ENCODE assay signal across 22 cellular contexts in genomic region chr2:189937691-189938090, GRCh38.
A peak's percentile ranks its signal among the peaks of the same experiment; 100 is the strongest.
DNase-seq lines count a peak whose midpoint lies in the region; ATAC-seq, FAIRE-seq and TF ChIP-seq lines count a peak whose summit lies in the region.
"Had no signal": no experiment of that assay in that cellular context is flagged by ENCODE, and none has a peak within 500 bp of the region (broad histone marks: within the 10 kb centered on the region; RNA-seq: fewer than 3 reads in every experiment).

No MANE protein-coding gene starts in this region.

- H2BK15ac ChIP-seq in IMR-90 (ENCODE audit: low read depth, low read length) = peak overlapping the region; percentile 50; the same call in 1 of the 3 replicates

- no peak overlapping the region for H2AFZ ChIP-seq in HepG2 (ENCODE audit: low read length)
- no peak overlapping the region for H2AFZ ChIP-seq in IMR-90 (replicated peaks; ENCODE audit: low read length, poor library complexity)
- H2AFZ ChIP-seq in astrocyte (ENCODE audit: low read depth, low read length) = no peak overlapping the region

- H3K4ac ChIP-seq in IMR-90 (ENCODE audit: low read depth, low read length) = peak overlapping the region; percentile 41; the same call in 1 of the 2 replicates

- no peaks in the 10 kb centered on the region for H3K27me3 ChIP-seq in HepG2 (ENCODE audit: control insufficient read depth in 1 of 2, insufficient read depth in 2 of 2, low read length in 2 of 2)
- H3K27me3 ChIP-seq in right lobe of liver = no peaks in the 10 kb centered on the region
- H3K27me3 ChIP-seq in IMR-90 (ENCODE audit: control insufficient read depth, insufficient read depth, low read length) = no peaks in the 10 kb centered on the region
- H3K27me3 ChIP-seq in astrocyte (ENCODE audit: insufficient read depth, low read length) = no peaks in the 10 kb centered on the region
- H3K27me3 ChIP-seq in SJCRH30 = no peaks in the 10 kb centered on the region
- H3K27me3 ChIP-seq: BE2C had no signal

- intact Hi-C loops in HepG2 (cut with micrococcal nuclease; ENCODE audit: unreplicated experiment) (no loop called here), right lobe of liver (cut with DNase I) (no loop called here), IMR-90 (cut with micrococcal nuclease) (no loop called here)

- in situ Hi-C loops in HepG2 (cut with HindIII; ENCODE audit: extremely low pct_ligation_motif_present, low pct_unique_long_range_greater_than_20kb) (no loop called here), IMR-90 (cut with MboI; ENCODE audit: low sequenced_read_pairs) (no loop called here)

- H3K9me3 ChIP-seq in HepG2 (ENCODE audit: low read length) (peaks cover 24% of the 10 kb centered on the region), right lobe of liver (no peaks in the 10 kb centered on the region), IMR-90 (ENCODE audit: control insufficient read depth, insufficient read depth, low read length) (peaks cover 28% of the 10 kb centered on the region), astrocyte (ENCODE audit: insufficient read depth, low read depth, low read length) (peaks cover 5% of the 10 kb centered on the region), SJCRH30 (replicated peaks) (peaks cover 29% of the 10 kb centered on the region)
- H3K9me3 ChIP-seq: BE2C had no signal

- no peak for FAIRE-seq in HepG2 (lab: Jason Lieb, UNC)
- FAIRE-seq in astrocyte (lab: Jason Lieb, UNC) = peak; percentile 82
- FAIRE-seq: D721Med, H54, HTR-8/SVneo had no signal

- no peak overlapping the region for H2AK9ac ChIP-seq in IMR-90 (replicated peaks; ENCODE audit: low read depth, low read length, poor library complexity)

- no peak overlapping the region for H3K4me3 ChIP-seq in HepG2 (replicated peaks in 1 of 3; ENCODE audit: insufficient read depth in 1 of 3, low read depth in 2 of 3, low read length in 3 of 3)
- no peak overlapping the region for H3K4me3 ChIP-seq in right lobe of liver
- no peak overlapping the region for H3K4me3 ChIP-seq in IMR-90 (ENCODE audit: insufficient read depth, low read depth, low read length)
- no peak overlapping the region for H3K4me3 ChIP-seq in astrocyte (ENCODE audit: insufficient read depth, low read depth, low read length)
- H3K4me3 ChIP-seq in fibroblast of the aortic adventitia (ENCODE audit: low read depth, low read length) = no peak overlapping the region
- H3K4me3 ChIP-seq in SJCRH30 = no peak overlapping the region

- no peak overlapping the region for H3K9ac ChIP-seq in HepG2 (ENCODE audit: insufficient read depth, low read depth, low read length)
- no peak overlapping the region for H3K9ac ChIP-seq in IMR-90 (ENCODE audit: low read depth, low read length)
- no peak overlapping the region for H3K9ac ChIP-seq in astrocyte (ENCODE audit: low read length)
- H3K9ac ChIP-seq: KMS-11 had no signal

- no peak overlapping the region for H3K23ac ChIP-seq in IMR-90 (ENCODE audit: low read depth, low read length)

- H4K20me1 ChIP-seq in HepG2 (ENCODE audit: insufficient read depth, low read length) = no peaks in the 10 kb centered on the region
- no peaks in the 10 kb centered on the region for H4K20me1 ChIP-seq in IMR-90 (ENCODE audit: insufficient read depth, low read length)
- no peaks in the 10 kb centered on the region for H4K20me1 ChIP-seq in astrocyte (ENCODE audit: insufficient read depth, low read length)

- no peak overlapping the region for H3K4me2 ChIP-seq in HepG2 (ENCODE audit: low read depth, low read length)
- no peak overlapping the region for H3K4me2 ChIP-seq in IMR-90 (ENCODE audit: low read depth, low read length)
- no peak overlapping the region for H3K4me2 ChIP-seq in astrocyte (ENCODE audit: low read length)
- H3K4me2 ChIP-seq: KMS-11 had no signal

- H4K8ac ChIP-seq in IMR-90 (ENCODE audit: low read depth in 2 of 2, low read length in 2 of 2) = peak overlapping the region; percentile 57 to 79; a peak in 3 of 4 replicates

- peaks cover 2% of the 10 kb centered on the region for H3K36me3 Mint-ChIP-seq in astrocyte (ENCODE audit: low read depth, unreplicated experiment)
- H3K36me3 Mint-ChIP-seq: CD4-positive, CD25-positive, alpha-beta regulatory T cell; CD8-positive, alpha-beta memory T cell had no signal

- CTCF ChIA-PET in HepG2 (lab: Yijun Ruan, JAX; ENCODE audit: low intra/inter-chr PET ratio, low total read pairs) = no interaction called here
- CTCF ChIA-PET in IMR-90 (lab: Yijun Ruan, JAX) = no interaction called here

- peak overlapping the region; percentile 85; the same call in 1 of the 2 replicates for H2BK20ac ChIP-seq in IMR-90 (ENCODE audit: low read depth, low read length)

- H2AK5ac ChIP-seq in IMR-90 (ENCODE audit: low read depth, low read length) = peak overlapping the region; percentile 60; the same call in 1 of the 2 replicates

- no peaks in the 10 kb centered on the region for H3K36me3 ChIP-seq in HepG2 (replicated peaks in 1 of 2; ENCODE audit: control insufficient read depth in 1 of 2, insufficient read depth in 2 of 2, low read length in 2 of 2)
- H3K36me3 ChIP-seq in right lobe of liver = no peaks in the 10 kb centered on the region
- H3K36me3 ChIP-seq in IMR-90 (ENCODE audit: control insufficient read depth, insufficient read depth, low read length) = no peaks in the 10 kb centered on the region
- no peaks in the 10 kb centered on the region for H3K36me3 ChIP-seq in astrocyte (ENCODE audit: insufficient read depth, low read length)
- no peaks in the 10 kb centered on the region; the same call in 1 of the 2 replicates for H3K36me3 ChIP-seq in SJCRH30
- H3K36me3 ChIP-seq: BE2C had no signal

- TF ChIP-seq EP300 in HepG2 (IDR thresholded peaks at IDR 0.05; ENCODE audit: low read depth in 2 of 2, low read length in 2 of 2) = no peak
- TF ChIP-seq EP300 in HepG2 (CRISPR knock-in tag; IDR thresholded peaks at IDR 0.05; ENCODE audit: borderline replicate concordance) = no peak

- no peaks in the 10 kb centered on the region for H3K27me3 Mint-ChIP-seq in astrocyte (ENCODE audit: low read depth, unreplicated experiment)
- H3K27me3 Mint-ChIP-seq: CD4-positive, CD25-positive, alpha-beta regulatory T cell had no signal

- H3K14ac ChIP-seq in IMR-90 (replicated peaks; ENCODE audit: low read depth, low read length) = no peak overlapping the region; the same call in 1 of the 2 replicates

- H3K27ac Mint-ChIP-seq in astrocyte (ENCODE audit: unreplicated experiment) = no peak overlapping the region
- H3K27ac Mint-ChIP-seq: CD4-positive, CD25-positive, alpha-beta regulatory T cell had no signal

- TF ChIP-seq POLR2A in HepG2 (IDR thresholded peaks at IDR 0.05; ENCODE audit: insufficient read depth in 1 of 2, low read depth in 2 of 2, low read length in 2 of 2) (no peak), right lobe of liver (IDR thresholded peaks at IDR 0.05) (no peak), IMR-90 (IDR thresholded peaks at IDR 0.05; ENCODE audit: low read depth, low read length) (no peak)

- TF ChIP-seq RAD21 in HepG2 (CRISPR knock-in tag; IDR thresholded peaks at IDR 0.05) = no peak
- no peak for TF ChIP-seq RAD21 in IMR-90 (IDR thresholded peaks at IDR 0.05; ENCODE audit: low read length)

- peak overlapping the region; percentile 80; the same call in 1 of the 2 replicates for H2BK120ac ChIP-seq in IMR-90 (ENCODE audit: low read depth, low read length)

- 7% methylated on average over 2 of the region's 2 CpGs for WGBS in HepG2 (ENCODE audit: low lambda C conversion rate)
- WGBS in right lobe of liver (ENCODE audit: insufficient coverage, low coverage, low lambda C conversion rate, missing lambda C conversion rate) = 50% methylated on average over 2 of the region's 2 CpGs
- WGBS in IMR-90 (ENCODE audit: extremely low coverage in 2 of 2, insufficient read length in 1 of 2), 2 experiments = 83% methylated on average over 1 of the region's 2 CpGs; no CpG with 5 or more reads in 1 of the 2 experiments

- H4K91ac ChIP-seq in IMR-90 (ENCODE audit: insufficient read depth, low read depth, low read length) = peak overlapping the region; percentile 66

- BruUV-seq in HepG2 (replicated peaks; lab: Mats Ljungman, UMichigan) = no TSS peak
- BruUV-seq in IMR-90 (replicated peaks; lab: Mats Ljungman, UMichigan) = no TSS peak

- no peaks in the 10 kb centered on the region for H3K9me1 ChIP-seq in IMR-90 (ENCODE audit: insufficient read depth, low read length)

- H2BK5ac ChIP-seq in IMR-90 (ENCODE audit: low read depth, low read length, poor library complexity, severe bottlenecking) = peak overlapping the region; percentile 79

- POLR2A ChIA-PET in HepG2 (lab: Yijun Ruan, JAX) (no interaction called here), IMR-90 (lab: Charles Lee; ENCODE audit: unreplicated experiment) (no interaction called here)

- peaks cover 3% of the 10 kb centered on the region for H3K4me1 Mint-ChIP-seq in astrocyte (ENCODE audit: low read depth, unreplicated experiment)
- H3K4me1 Mint-ChIP-seq: CD4-positive, CD25-positive, alpha-beta regulatory T cell; CD8-positive, alpha-beta memory T cell had no signal

- ATAC-seq in HepG2 (no peak), right lobe of liver (no peak), IMR-90 (ENCODE audit: low read depth) (no peak)

- H3K4me1 ChIP-seq in HepG2 (ENCODE audit: insufficient read depth, low read length) (no peaks in the 10 kb centered on the region), right lobe of liver (no peaks in the 10 kb centered on the region), IMR-90 (ENCODE audit: control insufficient read depth, insufficient read depth, low read length) (no peaks in the 10 kb centered on the region; the same call in 1 of the 2 replicates), astrocyte (ENCODE audit: insufficient read depth, low read length) (peaks cover 13% of the 10 kb centered on the region), SJCRH30 (peaks cover 37% of the 10 kb centered on the region)
- H3K4me1 ChIP-seq: BE2C had no signal

- DNase-seq in HepG2 (ENCODE audit: low spot score) (no peak), right lobe of liver (no peak), IMR-90 (peak; percentile 12), astrocyte (ENCODE audit: low read depth) (peak; percentile 12), fibroblast of the aortic adventitia (ENCODE audit: low read depth) (peak; percentile 18), COLO668 (lab: John Stamatoyannopoulos, UW; ENCODE audit: unreplicated experiment) (no peak), SJCRH30 (no peak)
- no peak for DNase-seq in effector CD4-positive, alpha-beta T cell
- DNase-seq: ACHN; BE2C; C1 segment of cervical spinal cord; Caco-2; CD4-positive, CD25-positive, alpha-beta regulatory T cell; CD8-positive, alpha-beta memory T cell; DMS153; DMS79; GF-D8; HCEC 1CT had no signal

- TF ChIP-seq CTCF in HepG2 (CRISPR knock-in tag; IDR thresholded peaks at IDR 0.05) (no peak), right lobe of liver (IDR thresholded peaks at IDR 0.05) (no peak), IMR-90 (conservative IDR thresholded peaks at IDR 0.05; ENCODE audit: low read depth, low read length) (no peak), astrocyte (IDR thresholded peaks at IDR 0.05; ENCODE audit: insufficient read depth, low read depth, low read length) (no peak), fibroblast of the aortic adventitia (IDR thresholded peaks at IDR 0.05; ENCODE audit: insufficient read depth, low read length) (no peak)

- peak overlapping the region; percentile 84; the same call in 1 of the 2 replicates for H3K18ac ChIP-seq in IMR-90 (ENCODE audit: low read depth, low read length)

- no peak overlapping the region for H3K56ac ChIP-seq in IMR-90 (ENCODE audit: extremely low read depth, insufficient read depth, low read length)

- peaks cover 20% of the 10 kb centered on the region for H3K9me3 Mint-ChIP-seq in astrocyte (ENCODE audit: unreplicated experiment)

- dilution Hi-C loops in IMR-90 (cut with HindIII; ENCODE audit: low sequenced_read_pairs, unreplicated experiment) = no loop called here

- H4K5ac ChIP-seq in IMR-90 (ENCODE audit: low read depth, low read length) = peak overlapping the region; percentile 35; the same call in 1 of the 2 replicates

- no peaks in the 10 kb centered on the region for H3K79me1 ChIP-seq in IMR-90 (ENCODE audit: low read depth in 1 of 2, low read length in 2 of 2)

- H3K4me3 Mint-ChIP-seq in astrocyte (ENCODE audit: unreplicated experiment) = no peak overlapping the region
- H3K4me3 Mint-ChIP-seq: CD4-positive, CD25-positive, alpha-beta regulatory T cell; CD8-positive, alpha-beta memory T cell had no signal

- H3K79me2 ChIP-seq in HepG2 (ENCODE audit: insufficient read depth, low read length) (no peaks in the 10 kb centered on the region), astrocyte (ENCODE audit: insufficient read depth, low read length) (no peaks in the 10 kb centered on the region)

- H3K27ac ChIP-seq in HepG2 (ENCODE audit: extremely low read length, insufficient read depth, low read length) = no peak overlapping the region
- H3K27ac ChIP-seq in right lobe of liver = no peak overlapping the region
- peak overlapping the region; percentile 55 for H3K27ac ChIP-seq in IMR-90 (ENCODE audit: insufficient read depth, low read length)
- no peak overlapping the region for H3K27ac ChIP-seq in astrocyte (ENCODE audit: low read depth, low read length)
- H3K27ac ChIP-seq in SJCRH30 = no peak overlapping the region
- H3K27ac ChIP-seq: KMS-11 had no signal

Comparison
In these comparisons a context has a peak if more than half of its experiments do, and no peak if none do; other contexts are left out.
1. DNase-seq: peak in IMR-90 (single experiment), astrocyte (single experiment) and fibroblast of the aortic adventitia (single experiment); none in HepG2 (single experiment), right lobe of liver (0 of 3), effector CD4-positive, alpha-beta T cell (single experiment), COLO668 (single experiment) and SJCRH30 (0 of 2).